ENCODE assay signal across 20 cellular contexts in the genomic region with DNA sequence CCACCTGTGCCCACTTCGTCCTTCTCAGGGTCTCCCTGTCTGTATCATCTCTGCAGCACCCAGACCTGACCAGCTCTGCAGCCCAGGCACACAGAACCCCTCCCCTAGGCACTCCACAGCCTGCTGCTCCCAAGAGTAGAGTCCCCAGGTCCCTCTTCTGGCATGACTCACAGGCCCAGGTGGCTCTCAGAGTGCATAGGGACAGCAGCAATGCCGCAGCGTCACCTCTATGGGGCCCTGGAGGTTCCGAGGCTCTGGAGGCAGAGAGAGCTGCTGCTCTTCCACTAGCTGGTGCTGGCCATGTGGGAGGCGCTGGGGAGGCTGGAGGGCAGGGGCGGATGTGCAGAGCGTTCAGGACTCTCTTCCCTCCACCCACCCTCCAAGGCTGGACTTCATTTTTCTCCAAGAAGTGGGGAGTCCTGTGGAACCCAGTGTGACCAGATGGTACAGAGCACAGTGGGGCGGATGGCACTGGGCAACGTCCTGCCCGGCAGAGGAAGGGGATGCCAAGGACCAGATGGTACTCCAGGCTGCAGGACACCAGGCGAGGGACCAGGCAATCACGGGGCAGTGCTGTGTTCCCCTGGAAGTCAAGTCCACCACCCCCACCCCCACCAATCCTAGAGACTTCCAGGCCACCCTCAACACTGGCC.
"Had no signal": no experiment of that assay in that cellular context is flagged by ENCODE, and none has a peak within 500 bp of the region (broad histone marks: within the 10 kb centered on the region; RNA-seq: fewer than 3 reads in every experiment).

No MANE protein-coding gene starts in this region.

- H3K4me1 ChIP-seq: adrenal gland, breast epithelium, lower lobe of right lung, stomach, testis, vagina had no signal

- H3K9me3 ChIP-seq: adrenal gland, breast epithelium, lower lobe of right lung, stomach, testis, vagina had no signal

- DNase-seq: activated CD4-positive, alpha-beta T cell treated with anti-CD3 and anti-CD28 coated beads for 1 hour; activated CD4-positive, alpha-beta T cell treated with anti-CD3 and anti-CD28 coated beads, Interleukin-2, amount 50 U/mL, for 1 hour; activated CD8-positive, alpha-beta T cell treated with anti-CD3 and anti-CD28 coated beads, Interleukin-2, amount 10 ng/mL, durations not matched to agents 7 days and 5 days; activated T-cell treated with anti-CD3 and anti-CD28 coated beads, Interleukin-2, amount 50 U/mL, for 1 hour; adrenal gland; kidney; lower lobe of right lung; naive B cell; posterior cingulate gyrus; small intestine; stimulated activated CD4-positive, alpha-beta T cell treated with anti-CD3 and anti-CD28 coated beads, Interleukin-15, amount 100 ng/mL, for 24 hours; stomach; testis; trophoblast cell had no signal

- H3K4me1 Mint-ChIP-seq: central memory CD8-positive, alpha-beta T cell; naive B cell; stimulated activated memory B cell treated with anti-CD40 and anti-IgM and Interleukin-4, amounts not matched to agents 10 μg/mL and 1 μg/mL and 100 μg/mL, for 72 hours had no signal

- H3K27ac ChIP-seq: adrenal gland, breast epithelium, lower lobe of right lung, stomach, testis, vagina had no signal

- H3K27me3 ChIP-seq: adrenal gland, testis, vagina had no signal

- H3K4me3 ChIP-seq: adrenal gland, breast epithelium, lower lobe of right lung, stomach, testis, vagina had no signal

- H3K27ac Mint-ChIP-seq: activated CD8-positive, alpha-beta T cell treated with anti-CD3 and anti-CD28 coated beads, Interleukin-2, amount 10 ng/mL, durations not matched to agents 7 days and 5 days; activated naive CD8-positive, alpha-beta T cell; stimulated activated memory B cell treated with anti-CD40 and anti-IgM and Interleukin-4, amounts not matched to agents 10 μg/mL and 1 μg/mL and 100 μg/mL, for 72 hours had no signal

- H3K36me3 Mint-ChIP-seq: activated naive CD8-positive, alpha-beta T cell; naive B cell; stimulated activated memory B cell treated with anti-CD40 and anti-IgM and Interleukin-4, amounts not matched to agents 10 μg/mL and 1 μg/mL and 100 μg/mL, for 72 hours had no signal

- H3K36me3 ChIP-seq: adrenal gland, breast epithelium, lower lobe of right lung, stomach, vagina had no signal

- H3K4me3 Mint-ChIP-seq: activated CD8-positive, alpha-beta T cell treated with anti-CD3 and anti-CD28 coated beads, Interleukin-2, amount 10 ng/mL, durations not matched to agents 7 days and 5 days; activated naive CD8-positive, alpha-beta T cell; central memory CD8-positive, alpha-beta T cell; neural crest cell; stimulated activated memory B cell treated with anti-CD40 and anti-IgM and Interleukin-4, amounts not matched to agents 10 μg/mL and 1 μg/mL and 100 μg/mL, for 72 hours had no signal

- H3K9me3 Mint-ChIP-seq: central memory CD8-positive, alpha-beta T cell; stimulated activated memory B cell treated with anti-CD40 and anti-IgM and Interleukin-4, amounts not matched to agents 10 μg/mL and 1 μg/mL and 100 μg/mL, for 72 hours had no signal
